ENCODE assay signal across 8 cellular contexts in the genomic region with DNA sequence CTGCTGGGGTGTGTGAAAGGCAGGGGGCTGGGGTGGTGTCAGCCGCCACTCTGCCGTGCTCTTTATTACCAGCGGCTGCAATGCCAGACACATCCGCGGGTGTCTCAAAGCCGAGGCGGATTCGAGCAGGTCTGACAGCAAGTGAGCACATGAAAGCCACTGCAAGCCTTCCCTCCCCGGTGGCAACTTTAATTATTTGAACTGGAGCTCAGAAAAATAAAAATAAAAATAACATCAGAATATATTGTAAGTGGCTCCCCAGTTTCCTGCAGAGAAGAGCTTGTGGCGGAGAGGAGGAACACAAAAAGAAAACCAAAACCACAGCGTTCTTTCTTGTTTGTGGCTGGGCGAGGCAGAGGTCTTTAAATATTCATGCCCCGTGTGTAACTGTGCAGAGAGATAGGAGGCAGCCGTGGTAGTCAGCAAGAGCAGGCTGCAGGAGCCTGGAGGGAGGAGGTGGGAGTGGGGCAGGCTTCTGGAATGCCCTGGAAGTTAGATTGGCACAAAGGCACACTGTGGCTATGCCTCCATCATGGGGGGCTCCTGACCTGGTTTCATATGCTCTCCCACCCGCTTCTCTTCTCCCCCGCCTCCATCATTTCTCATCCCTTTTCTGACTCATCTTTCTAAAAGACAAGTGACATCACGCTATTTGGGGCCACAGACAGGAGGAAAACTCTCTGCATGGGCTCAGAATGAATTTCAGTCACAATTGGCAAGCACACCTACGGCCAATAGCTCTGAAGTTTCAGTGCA.
DNase-seq lines count a peak whose midpoint lies in the region; ATAC-seq, FAIRE-seq and TF ChIP-seq lines count a peak whose summit lies in the region.

No MANE protein-coding gene starts in this region.

- no peaks in the 10 kb centered on the region for H3K79me2 ChIP-seq in hepatocyte

- no peaks in the 10 kb centered on the region for H4K20me1 ChIP-seq in hepatocyte (ENCODE audit: insufficient read depth, poor library complexity, severe bottlenecking)

- peak overlapping the region; percentile 65 for H3K4me2 ChIP-seq in hepatocyte

- H3K27ac ChIP-seq in hepatocyte: no peak overlapping the region

- H3K4me1 ChIP-seq in hepatocyte (ENCODE audit: insufficient read depth): no peaks in the 10 kb centered on the region

- WGBS in hepatocyte (ENCODE audit: low lambda C conversion rate, missing lambda C conversion rate): 46% methylated on average over 18 of the region's 18 CpGs

- peaks cover 5% of the 10 kb centered on the region for H3K27me3 ChIP-seq in hepatocyte

- ATAC-seq in GM21825 (IDR thresholded peaks at IDR 0.05; ENCODE audit: unreplicated experiment): peak; percentile 68

- TF ChIP-seq POLR2A in H54 (IDR thresholded peaks at IDR 0.05; ENCODE audit: low read depth, low read length): no peak

- no peaks in the 10 kb centered on the region for H3K9me2 ChIP-seq in hepatocyte (replicated peaks; ENCODE audit: insufficient read depth)

- H2AFZ ChIP-seq in hepatocyte: no peak overlapping the region

- TF ChIP-seq CTCF in GM12875 (IDR thresholded peaks at IDR 0.05; ENCODE audit: borderline replicate concordance, insufficient read depth, low read depth, low read length): peak; percentile 55
- TF ChIP-seq CTCF in hepatocyte (IDR thresholded peaks at IDR 0.05; ENCODE audit: poor library complexity): peak; percentile 17

- peak; percentile 66 for DNase-seq in NAMALWA (ENCODE audit: low spot score)
- peak; percentile 7 for DNase-seq in activated CD8-positive, alpha-beta memory T cell treated with anti-CD3 and anti-CD28 coated beads, Interleukin-2, amount 50 U/mL, for 1 hour (ENCODE audit: extremely low read depth)
- peak; percentile 40 for DNase-seq in hepatocyte (ENCODE audit: low spot score)
- DNase-seq in stimulated activated CD4-positive, alpha-beta T cell treated with anti-CD3 and anti-CD28 coated beads, Interleukin-4, amount 100 ng/mL, for 1 hour: peak; percentile 55
- no peak for DNase-seq in NCI-H748 treated with DMSO at 0.1 percent for 48 hours (lab: John Stamatoyannopoulos, UW)
- no peak for DNase-seq in H54 (ENCODE audit: insufficient read length, low spot score)

- H3K36me3 ChIP-seq in hepatocyte (replicated peaks; ENCODE audit: insufficient read depth, low read depth): no peaks in the 10 kb centered on the region

- FAIRE-seq in H54 (lab: Jason Lieb, UNC): no peak

- peak overlapping the region; percentile 37 for H3K4me3 ChIP-seq in GM12875 (ENCODE audit: low read depth, low read length)
- H3K4me3 ChIP-seq in hepatocyte: no peak overlapping the region

- H3K9me3 ChIP-seq in hepatocyte (ENCODE audit: low read depth): no peaks in the 10 kb centered on the region

Comparison
In these comparisons a context has a peak if more than half of its experiments do, and no peak if none do; other contexts are left out.
1. DNase-seq: peak in NAMALWA (single experiment), activated CD8-positive, alpha-beta memory T cell treated with anti-CD3 and anti-CD28 coated beads, Interleukin-2, amount 50 U/mL, for 1 hour (single experiment), hepatocyte (single experiment) and stimulated activated CD4-positive, alpha-beta T cell treated with anti-CD3 and anti-CD28 coated beads, Interleukin-4, amount 100 ng/mL, for 1 hour (single experiment); none in NCI-H748 treated with DMSO at 0.1 percent for 48 hours (single experiment) and H54 (single experiment).